24 cellular contexts compared by ENCODE assay signal in genomic region chr9:8651126-8651525, GRCh38.
"Had no signal": no experiment of that assay in that cellular context is flagged by ENCODE, and none has a peak within 500 bp of the region (broad histone marks: within the 10 kb centered on the region; RNA-seq: fewer than 3 reads in every experiment).

No MANE protein-coding gene starts in this region.

- H3K4me3 Mint-ChIP-seq: activated CD4-positive, alpha-beta memory T cell treated with anti-CD3 and anti-CD28 coated beads for 36 hours; activated CD4-positive, alpha-beta T cell treated with anti-CD3 and anti-CD28 coated beads, Interleukin-2, amount 10 ng/mL, durations not matched to agents 24 days and 14 days; activated naive CD4-positive, alpha-beta T cell treated with anti-CD3 and anti-CD28 coated beads, Interleukin-2, amount 50 U/mL, for 24 hours; activated naive CD8-positive, alpha-beta T cell treated with anti-CD3 and anti-CD28 coated beads, Interleukin-2, amount 50 U/mL, for 24 hours; central memory CD8-positive, alpha-beta T cell; immature natural killer cell; mesothelial cell of epicardium; naive thymus-derived CD4-positive, alpha-beta T cell; neural progenitor cell had no signal

- H3K9ac ChIP-seq: neural progenitor cell, parathyroid adenoma had no signal

- H3K4me1 ChIP-seq: colonic mucosa, parathyroid adenoma, testis had no signal

- H3K79me2 ChIP-seq: parathyroid adenoma had no signal

- DNase-seq: activated CD4-positive, alpha-beta memory T cell treated with anti-CD3 and anti-CD28 coated beads for 36 hours; activated CD4-positive, alpha-beta T cell treated with anti-CD3 and anti-CD28 coated beads, Interleukin-2, amount 10 ng/mL, durations not matched to agents 24 days and 14 days; activated CD4-positive, CD25-positive, alpha-beta regulatory T cell treated with anti-CD3 and anti-CD28 coated beads, Interleukin-2, amount 50 U/mL, for 72 hours; activated naive CD8-positive, alpha-beta T cell treated with anti-CD3 and anti-CD28 coated beads, Interleukin-2, amount 50 U/mL, for 24 hours; activated T-cell treated with anti-CD3 and anti-CD28 coated beads, Interleukin-2, amount 50 U/mL, for 48 hours; colonic mucosa; foreskin fibroblast; heart left ventricle; immature natural killer cell; kidney; naive thymus-derived CD4-positive, alpha-beta T cell; occipital lobe; right cardiac atrium; stimulated activated CD4-positive, alpha-beta T cell treated with anti-CD3 and anti-CD28 coated beads, Interleukin-2, amount 100 ng/mL, for 48 hours; stimulated activated naive CD4-positive, alpha-beta T cell treated with Interleukin-2 at 50 U/mL for 16 hours; T-helper 2 cell; testis; trophoblast cell had no signal

- H3K9me3 ChIP-seq: colonic mucosa, heart left ventricle, testis had no signal

- H3K4me1 Mint-ChIP-seq: activated CD4-positive, alpha-beta T cell treated with anti-CD3 and anti-CD28 coated beads, Interleukin-2, amount 10 ng/mL, durations not matched to agents 24 days and 14 days; activated naive CD4-positive, alpha-beta T cell treated with anti-CD3 and anti-CD28 coated beads, Interleukin-2, amount 50 U/mL, for 24 hours; activated naive CD8-positive, alpha-beta T cell treated with anti-CD3 and anti-CD28 coated beads, Interleukin-2, amount 50 U/mL, for 24 hours; central memory CD8-positive, alpha-beta T cell; immature natural killer cell; naive thymus-derived CD4-positive, alpha-beta T cell had no signal

- H3K9me3 Mint-ChIP-seq: activated CD4-positive, alpha-beta memory T cell treated with anti-CD3 and anti-CD28 coated beads for 36 hours; activated CD4-positive, alpha-beta T cell treated with anti-CD3 and anti-CD28 coated beads, Interleukin-2, amount 10 ng/mL, durations not matched to agents 24 days and 14 days; activated naive CD4-positive, alpha-beta T cell treated with anti-CD3 and anti-CD28 coated beads, Interleukin-2, amount 50 U/mL, for 24 hours; activated naive CD8-positive, alpha-beta T cell treated with anti-CD3 and anti-CD28 coated beads, Interleukin-2, amount 50 U/mL, for 24 hours; activated T-helper 2 cell treated with anti-CD3 and anti-CD28 coated beads, Interferon-gamma antibody, Interleukin-2, Interleukin-4, amounts not matched to agents 10 μg/mL and 5 μg/mL and 100 μg/mL, durations not matched to agents 14 hours and 24 hours and 36 hours; neural progenitor cell had no signal

- H3K4me3 ChIP-seq: colonic mucosa, heart left ventricle, neural progenitor cell, testis had no signal

- H3K27me3 Mint-ChIP-seq: activated CD4-positive, alpha-beta memory T cell treated with anti-CD3 and anti-CD28 coated beads for 36 hours; activated CD4-positive, alpha-beta T cell treated with anti-CD3 and anti-CD28 coated beads, Interleukin-2, amount 10 ng/mL, durations not matched to agents 24 days and 14 days; activated naive CD4-positive, alpha-beta T cell treated with anti-CD3 and anti-CD28 coated beads, Interleukin-2, amount 50 U/mL, for 24 hours; activated naive CD8-positive, alpha-beta T cell treated with anti-CD3 and anti-CD28 coated beads, Interleukin-2, amount 50 U/mL, for 24 hours; central memory CD8-positive, alpha-beta T cell had no signal

- ATAC-seq: activated naive CD8-positive, alpha-beta T cell treated with anti-CD3 and anti-CD28 coated beads, Interleukin-2, amount 50 U/mL, for 24 hours; heart left ventricle; naive thymus-derived CD4-positive, alpha-beta T cell; right cardiac atrium had no signal

- H3K27ac ChIP-seq: colonic mucosa, heart left ventricle, neural progenitor cell, parathyroid adenoma, testis had no signal

- H3K36me3 ChIP-seq: colonic mucosa, heart left ventricle, neural progenitor cell had no signal

- H2AFZ ChIP-seq: neural progenitor cell, parathyroid adenoma had no signal

- H3K27ac Mint-ChIP-seq: activated CD4-positive, alpha-beta memory T cell treated with anti-CD3 and anti-CD28 coated beads for 36 hours; activated CD4-positive, alpha-beta T cell treated with anti-CD3 and anti-CD28 coated beads, Interleukin-2, amount 10 ng/mL, durations not matched to agents 24 days and 14 days; activated naive CD4-positive, alpha-beta T cell treated with anti-CD3 and anti-CD28 coated beads, Interleukin-2, amount 50 U/mL, for 24 hours; activated naive CD8-positive, alpha-beta T cell treated with anti-CD3 and anti-CD28 coated beads, Interleukin-2, amount 50 U/mL, for 24 hours; activated T-helper 2 cell treated with anti-CD3 and anti-CD28 coated beads, Interferon-gamma antibody, Interleukin-2, Interleukin-4, amounts not matched to agents 10 μg/mL and 5 μg/mL and 100 μg/mL, durations not matched to agents 14 hours and 24 hours and 36 hours; immature natural killer cell; mesothelial cell of epicardium; naive thymus-derived CD4-positive, alpha-beta T cell had no signal

- H3K36me3 Mint-ChIP-seq: activated CD4-positive, alpha-beta memory T cell treated with anti-CD3 and anti-CD28 coated beads for 36 hours; activated naive CD4-positive, alpha-beta T cell treated with anti-CD3 and anti-CD28 coated beads, Interleukin-2, amount 50 U/mL, for 24 hours; immature natural killer cell; mesothelial cell of epicardium; naive thymus-derived CD4-positive, alpha-beta T cell; neural progenitor cell had no signal

- H3K27me3 ChIP-seq: colonic mucosa, heart left ventricle, neural progenitor cell, testis had no signal
